25 cellular contexts compared by ENCODE assay signal in the genomic region with DNA sequence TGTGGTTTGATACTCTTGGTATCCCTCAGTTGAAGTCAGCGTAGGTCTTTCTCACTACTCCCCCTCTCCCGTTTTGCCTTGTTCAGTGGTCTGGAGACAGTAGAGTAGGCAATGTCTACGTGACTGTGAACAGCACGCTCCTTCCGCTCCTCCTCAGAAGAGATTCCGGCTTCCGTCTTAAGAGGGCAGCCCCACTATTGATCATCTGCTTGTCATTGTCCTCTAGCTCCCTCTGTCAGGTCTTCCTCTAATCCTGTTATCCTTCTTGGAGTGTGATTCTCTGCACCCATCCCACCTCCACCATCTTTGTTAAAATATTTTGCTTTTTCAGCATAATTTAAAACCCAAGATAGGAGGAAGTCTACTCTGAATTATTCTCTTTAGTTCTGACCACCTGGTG.
A peak's percentile ranks its signal among the peaks of the same experiment; 100 is the strongest.
DNase-seq lines count a peak whose midpoint lies in the region; ATAC-seq, FAIRE-seq and TF ChIP-seq lines count a peak whose summit lies in the region.
"Had no signal": no experiment of that assay in that cellular context is flagged by ENCODE, and none has a peak within 500 bp of the region (broad histone marks: within the 10 kb centered on the region; RNA-seq: fewer than 3 reads in every experiment).

No MANE protein-coding gene starts in this region.

- BruUV-seq in HepG2 (replicated peaks; lab: Mats Ljungman, UMichigan), result no TSS peak

- no peaks in the 10 kb centered on the region for H3K79me2 ChIP-seq in HepG2 (ENCODE audit: insufficient read depth, low read length)

- H3K4me3 ChIP-seq in HepG2 (replicated peaks in 1 of 3; ENCODE audit: insufficient read depth in 1 of 3, low read depth in 2 of 3, low read length in 3 of 3) (no peak overlapping the region), right lobe of liver (no peak overlapping the region), mucosa of descending colon (no peak overlapping the region)
- H3K4me3 ChIP-seq: GM23248, tibial nerve had no signal

- no peak for DNase-seq in HepG2 (ENCODE audit: low spot score)
- DNase-seq in right lobe of liver, result no peak
- peak; percentile 68 for DNase-seq in NCI-H82 treated with DMSO at 0.1 percent for 48 hours (lab: John Stamatoyannopoulos, UW; ENCODE audit: unreplicated experiment)
- DNase-seq in foreskin keratinocyte, result no peak
- DNase-seq in mucosa of descending colon, result no peak
- no peak for DNase-seq in middle frontal gyrus (ENCODE audit: extremely low spot score, low spot score)
- no peak for DNase-seq in glomerular visceral epithelial cell (ENCODE audit: extremely low spot score)
- DNase-seq in cardiac septum (ENCODE audit: low spot score), result no peak
- DNase-seq: activated CD4-positive, alpha-beta T cell treated with anti-CD3 and anti-CD28 coated beads for 48 hours; activated effector memory CD4-positive, alpha-beta T cell treated with anti-CD3 and anti-CD28 coated beads, Interleukin-2, amount 50 U/mL, for 16 hours; CD4-positive, CD25-positive, alpha-beta regulatory T cell; central memory CD4-positive, alpha-beta T cell; effector CD4-positive, alpha-beta T cell; GM23248; hypothalamus; KG1; NCI-H1092; NCI-H2107; NCI-H774; stimulated activated naive B cell treated with anti-CD40 and anti-IgM and Interleukin-4, amounts not matched to agents 10 μg/mL and 1 μg/mL and 100 μg/mL, for 72 hours had no signal

- in situ Hi-C loops in HepG2 (cut with HindIII; ENCODE audit: extremely low pct_ligation_motif_present, low pct_unique_long_range_greater_than_20kb), result no loop called here

- H3K9me3 ChIP-seq in HepG2 (ENCODE audit: low read length), result no peaks in the 10 kb centered on the region
- no peaks in the 10 kb centered on the region for H3K9me3 ChIP-seq in right lobe of liver
- no peaks in the 10 kb centered on the region for H3K9me3 ChIP-seq in mucosa of descending colon
- H3K9me3 ChIP-seq: neutrophil, tibial nerve had no signal

- no peak for TF ChIP-seq CTCF in HepG2 (CRISPR knock-in tag; IDR thresholded peaks at IDR 0.05)
- TF ChIP-seq CTCF in right lobe of liver (IDR thresholded peaks at IDR 0.05), result no peak
- TF ChIP-seq CTCF in foreskin keratinocyte (conservative IDR thresholded peaks at IDR 0.05), result peak; percentile 20
- TF ChIP-seq CTCF in mucosa of descending colon (IDR thresholded peaks at IDR 0.05), result no peak

- H3K4me1 ChIP-seq in HepG2 (ENCODE audit: insufficient read depth, low read length) (no peaks in the 10 kb centered on the region), right lobe of liver (no peaks in the 10 kb centered on the region), foreskin keratinocyte (peaks cover 10% of the 10 kb centered on the region), mucosa of descending colon (ENCODE audit: low read depth) (no peaks in the 10 kb centered on the region)
- H3K4me1 ChIP-seq: tibial nerve had no signal

- H3K36me3 ChIP-seq in HepG2 (replicated peaks in 1 of 2; ENCODE audit: control insufficient read depth in 1 of 2, insufficient read depth in 2 of 2, low read length in 2 of 2), result no peaks in the 10 kb centered on the region
- no peaks in the 10 kb centered on the region for H3K36me3 ChIP-seq in right lobe of liver
- no peaks in the 10 kb centered on the region for H3K36me3 ChIP-seq in mucosa of descending colon (ENCODE audit: low read depth)
- H3K36me3 ChIP-seq: neutrophil, tibial nerve had no signal

- no peak for TF ChIP-seq RAD21 in HepG2 (CRISPR knock-in tag; IDR thresholded peaks at IDR 0.05)

- CTCF ChIA-PET in HepG2 (lab: Yijun Ruan, JAX; ENCODE audit: low intra/inter-chr PET ratio, low total read pairs), result no interaction called here

- H3K27ac ChIP-seq in HepG2 (ENCODE audit: extremely low read length, insufficient read depth, low read length), result no peak overlapping the region
- no peak overlapping the region for H3K27ac ChIP-seq in right lobe of liver
- H3K27ac ChIP-seq in foreskin keratinocyte, result no peak overlapping the region
- H3K27ac ChIP-seq: GM23248, HL-60, neutrophil, tibial nerve had no signal

- intact Hi-C loops in HepG2 (cut with micrococcal nuclease; ENCODE audit: unreplicated experiment), result no loop called here
- intact Hi-C loops in right lobe of liver (cut with DNase I), result no loop called here
- intact Hi-C loops in mucosa of descending colon (cut with DNase I, micrococcal nuclease), result no loop called here
- intact Hi-C loops in cardiac septum (cut with DNase I), result no loop called here

- WGBS in HepG2 (ENCODE audit: low lambda C conversion rate), result 10% methylated on average over 7 of the region's 7 CpGs
- WGBS in right lobe of liver (ENCODE audit: insufficient coverage, low coverage, low lambda C conversion rate, missing lambda C conversion rate), result 35% methylated on average over 5 of the region's 7 CpGs

- no peak overlapping the region for H2AFZ ChIP-seq in HepG2 (ENCODE audit: low read length)

- FAIRE-seq in HepG2 (lab: Jason Lieb, UNC), result no peak
- FAIRE-seq: RCC 7860 had no signal

- no peak for TF ChIP-seq EP300 in HepG2 (IDR thresholded peaks at IDR 0.05; ENCODE audit: low read depth in 2 of 2, low read length in 2 of 2)
- TF ChIP-seq EP300 in HepG2 (CRISPR knock-in tag; IDR thresholded peaks at IDR 0.05; ENCODE audit: borderline replicate concordance), result no peak

- TF ChIP-seq POLR2A in HepG2 (IDR thresholded peaks at IDR 0.05; ENCODE audit: insufficient read depth in 1 of 2, low read depth in 2 of 2, low read length in 2 of 2) (no peak), right lobe of liver (IDR thresholded peaks at IDR 0.05) (no peak)

- ATAC-seq in HepG2, result no peak
- no peak for ATAC-seq in right lobe of liver
- no peak for ATAC-seq in foreskin keratinocyte
- ATAC-seq in mucosa of descending colon, result no peak
- ATAC-seq: left lobe of liver; stimulated activated naive B cell treated with anti-CD40 and anti-IgM and Interleukin-4, amounts not matched to agents 10 μg/mL and 1 μg/mL and 100 μg/mL, for 72 hours had no signal

- POLR2A ChIA-PET in HepG2 (lab: Yijun Ruan, JAX), result no interaction called here

- 0 out of 2 replicates have a peak overlapping the region, but pooled peaks have one; percentile 13 for H3K4me2 ChIP-seq in HepG2 (ENCODE audit: low read depth, low read length)

- no peak overlapping the region for H3K9ac ChIP-seq in HepG2 (ENCODE audit: insufficient read depth, low read depth, low read length)
- H3K9ac ChIP-seq: GM23248 had no signal

- H4K20me1 ChIP-seq in HepG2 (ENCODE audit: insufficient read depth, low read length), result no peaks in the 10 kb centered on the region

- H3K27me3 ChIP-seq in HepG2 (ENCODE audit: control insufficient read depth in 1 of 2, insufficient read depth in 2 of 2, low read length in 2 of 2) (no peaks in the 10 kb centered on the region), right lobe of liver (no peaks in the 10 kb centered on the region), foreskin keratinocyte (no peaks in the 10 kb centered on the region)
- H3K27me3 ChIP-seq: neutrophil, tibial nerve had no signal

TF ChIP-seq in HepG2, 621 proteins besides CTCF, POLR2A, EP300 and RAD21:
- peak; percentile 22; the same call in 1 of the 2 replicates for TF ChIP-seq MAFF (IDR thresholded peaks at IDR 0.05; ENCODE audit: low read depth, low read length)
- no peak for TF ChIP-seq ZNF138 (CRISPR knock-in tag; IDR thresholded peaks at IDR 0.05; ENCODE audit: low read depth)
- peak; percentile 29 to 39; a peak in 2 of 4 replicates for TF ChIP-seq MAFK (conservative IDR thresholded peaks at IDR 0.05 in 1 of 2, IDR thresholded peaks at IDR 0.05 in 1 of 2; ENCODE audit: low read length in 2 of 2)
- TF ChIP-seq WIZ (CRISPR knock-in tag; IDR thresholded peaks at IDR 0.05), result no peak
TF ChIP-seq in HepG2: peak in this region for 2.
